In the genomic region with DNA sequence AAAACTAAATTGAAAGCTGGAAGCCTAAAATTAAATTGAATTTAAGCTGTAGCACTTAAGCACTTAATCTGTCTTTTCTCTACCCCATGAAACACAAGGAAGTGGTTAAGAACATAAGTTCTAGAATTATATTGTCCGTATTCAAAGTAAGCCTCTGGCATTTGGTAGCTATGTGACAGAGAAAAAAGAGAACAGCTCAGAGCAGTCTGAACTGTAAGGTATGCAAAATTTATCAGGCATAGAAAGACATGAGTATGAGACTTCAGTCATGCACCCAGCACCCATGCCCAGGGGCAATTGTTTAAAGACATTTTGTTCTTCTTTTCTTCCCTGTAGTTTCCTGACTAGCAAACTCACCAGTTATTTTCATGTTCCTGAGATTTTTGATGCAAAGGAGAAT, we compare ENCODE assay signal across 25 cellular contexts.
"Had no signal": no experiment of that assay in that cellular context is flagged by ENCODE, and none has a peak within 500 bp of the region (broad histone marks: within the 10 kb centered on the region; RNA-seq: fewer than 3 reads in every experiment).

No MANE protein-coding gene starts in this region.

- H3K4me3 ChIP-seq: ascending aorta, lower lobe of right lung, mucosa of descending colon, right lobe of liver, upper lobe of left lung, vagina had no signal

- DNase-seq: activated CD4-positive, alpha-beta T cell treated with anti-CD3 and anti-CD28 coated beads for 36 hours; activated CD4-positive, alpha-beta T cell treated with anti-CD3 and anti-CD28 coated beads, Interleukin-2, amount 50 U/mL, for 4 hours; activated CD4-positive, CD25-positive, alpha-beta regulatory T cell; activated naive CD4-positive, alpha-beta T cell treated with Interleukin-2 at 50 U/mL for 16 hours; activated naive CD8-positive, alpha-beta T cell treated with anti-CD3 and anti-CD28 coated beads for 36 hours; activated T-cell treated with anti-CD3 and anti-CD28 coated beads for 4 hours; activated T-cell treated with anti-CD3 and anti-CD28 coated beads, Interleukin-2, amount 50 U/mL, for 72 hours; caudate nucleus; cortex of kidney; effector memory CD8-positive, alpha-beta T cell; foreskin fibroblast; kidney glomerular epithelial cell; lower lobe of right lung; mucosa of descending colon; right lobe of liver; stimulated activated CD4-positive, alpha-beta T cell treated with anti-CD3 and anti-CD28 coated beads, Interleukin-2, amount 100 ng/mL, for 48 hours; T-cell; upper lobe of left lung had no signal

- H3K27me3 ChIP-seq: ascending aorta, right lobe of liver, upper lobe of left lung, vagina had no signal

- H3K4me1 ChIP-seq: ascending aorta, right lobe of liver, vagina had no signal

- H3K36me3 Mint-ChIP-seq: activated naive CD8-positive, alpha-beta T cell treated with anti-CD3 and anti-CD28 coated beads for 36 hours; brain; T-cell had no signal

- H3K36me3 ChIP-seq: ascending aorta, lower lobe of right lung, right lobe of liver, upper lobe of left lung, vagina had no signal

- H3K9me3 ChIP-seq: ascending aorta, lower lobe of right lung, mucosa of descending colon, right lobe of liver, upper lobe of left lung, vagina had no signal

- H3K9me3 Mint-ChIP-seq: activated naive CD8-positive, alpha-beta T cell treated with anti-CD3 and anti-CD28 coated beads for 36 hours; activated T-cell treated with anti-CD3 and anti-CD28 coated beads, Interleukin-2, amount 50 U/mL, for 72 hours; effector memory CD8-positive, alpha-beta T cell; stimulated activated naive CD8-positive, alpha-beta T cell treated with anti-CD3 and anti-CD28 coated beads, Interleukin-15, Interleukin-2, amounts not matched to agents 100 ng/mL and 50 ng/mL, for 24 hours; T-cell had no signal

- H3K27ac Mint-ChIP-seq: activated CD4-positive, alpha-beta T cell treated with anti-CD3 and anti-CD28 coated beads for 36 hours; activated naive CD8-positive, alpha-beta T cell treated with anti-CD3 and anti-CD28 coated beads for 36 hours; activated T-cell treated with anti-CD3 and anti-CD28 coated beads, Interleukin-2, amount 50 U/mL, for 72 hours; brain; effector memory CD8-positive, alpha-beta T cell; nephron; progenitor cell of endocrine pancreas; stimulated activated naive CD8-positive, alpha-beta T cell treated with anti-CD3 and anti-CD28 coated beads, Interleukin-15, Interleukin-2, amounts not matched to agents 100 ng/mL and 50 ng/mL, for 24 hours; T-cell had no signal

- ATAC-seq: activated CD4-positive, alpha-beta T cell treated with anti-CD3 and anti-CD28 coated beads for 36 hours; activated T-cell treated with anti-CD3 and anti-CD28 coated beads, Interleukin-2, amount 50 U/mL, for 72 hours; effector memory CD8-positive, alpha-beta T cell; left lobe of liver; lower lobe of right lung; mucosa of descending colon; right lobe of liver; T-cell had no signal
